In the genomic region with DNA sequence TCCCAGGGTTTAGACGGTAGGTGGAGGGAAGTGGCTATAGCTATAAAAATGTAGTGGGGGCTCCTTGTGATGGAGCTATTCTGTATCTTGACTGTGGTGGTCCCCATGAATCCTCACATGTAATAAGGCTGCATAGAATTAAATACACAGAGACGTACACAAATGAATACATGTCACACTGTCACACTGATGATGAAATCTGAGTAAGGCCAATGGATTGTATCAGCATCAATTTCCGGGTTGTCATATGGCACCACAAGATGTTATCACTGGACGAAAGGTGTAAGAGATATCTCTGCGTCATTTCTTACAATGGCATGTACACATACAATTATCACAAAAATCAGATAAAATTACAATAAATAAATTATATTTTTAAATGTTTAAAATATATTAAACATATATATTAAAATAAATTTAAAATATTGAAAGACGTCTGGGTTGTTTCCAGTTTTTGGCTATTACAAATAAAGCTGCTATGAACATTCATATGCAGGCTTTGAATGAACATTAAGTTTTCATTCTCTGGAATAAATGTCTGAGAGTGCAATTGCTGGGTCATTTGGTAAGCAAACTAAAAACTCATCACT, we compare ENCODE assay signal across 12 cellular contexts. TPM values are rescaled to one million over a fixed set of nuclear protein-coding genes. Genes with fewer than 3 reads are reported as not detected.
"Had no signal": no experiment of that assay in that cellular context is flagged by ENCODE, and none has a peak within 500 bp of the region (broad histone marks: within the 10 kb centered on the region; RNA-seq: fewer than 3 reads in every experiment).

No MANE protein-coding gene starts in this region.

- H3K4me1 ChIP-seq: HAP-1 had no signal

- DNase-seq: GM23248, GOT3, H7, H9, HCEC 1CT, HFFc6 had no signal

- H3K4me3 Mint-ChIP-seq: GM23338, H9, HFFc6 had no signal

- H3K4me3 ChIP-seq: GM23248, GM23338, HAP-1 had no signal

- FAIRE-seq: H1, H54 had no signal

- H3K27ac Mint-ChIP-seq: GM23338, H9, HFFc6 had no signal

- H3K9ac ChIP-seq: GM23248 had no signal

- H3K4me2 ChIP-seq: GM23338 had no signal

- H3K36me3 ChIP-seq: HAP-1 had no signal

- H3K27ac ChIP-seq: GM23248 had no signal

- ATAC-seq: GM23338, HCT116 had no signal

- H2AFZ ChIP-seq: GM23248, GM23338 had no signal

RNA-seq across cellular contexts. Expression of gene LEP, which starts 38.1 kb away (rescaled TPM):
- total RNA-seq: GM23338, H1, H4, H7, H9, HFFc6 had no signal
- polyA plus RNA-seq: GM23338, H1 had no signal
